Comparison of ENCODE assay signal across 8 cellular contexts in genomic region chr11:96168623-96169022, GRCh38.
DNase-seq lines count a peak whose midpoint lies in the region; ATAC-seq and TF ChIP-seq lines count a peak whose summit lies in the region.

No MANE protein-coding gene starts in this region.

- TF ChIP-seq POLR2A in testis (IDR thresholded peaks at IDR 0.05), result no peak

- ATAC-seq in GM19455 (IDR thresholded peaks at IDR 0.05; ENCODE audit: unreplicated experiment), result no peak

- H3K4me1 ChIP-seq in testis, result no peaks in the 10 kb centered on the region

- H3K36me3 ChIP-seq in kidney epithelial cell (ENCODE audit: control insufficient read depth, insufficient read depth, low read length), result no peaks in the 10 kb centered on the region
- H3K36me3 ChIP-seq in testis (ENCODE audit: low read depth, missing control alignments), result no peaks in the 10 kb centered on the region

- H3K4me3 ChIP-seq in kidney epithelial cell (ENCODE audit: low read depth, low read length) (no peak overlapping the region), testis (no peak overlapping the region)

- TF ChIP-seq CTCF in kidney epithelial cell (IDR thresholded peaks at IDR 0.05; ENCODE audit: insufficient read depth, low read length, poor library complexity, severe bottlenecking) (no peak), testis (IDR thresholded peaks at IDR 0.05) (no peak)

- WGBS in testis, 2 donors, result 45 to 63% methylated on average over 2 of the region's 2 CpGs

- DNase-seq in activated CD4-positive, alpha-beta T cell treated with anti-CD3 and anti-CD28 coated beads for 48 hours, result peak; percentile 35
- DNase-seq in activated CD4-positive, alpha-beta T cell treated with anti-CD3 and anti-CD28 coated beads, Interleukin-2, amount 50 U/mL, for 48 hours, result no peak
- peak; percentile 97 for DNase-seq in amniotic epithelial cell (ENCODE audit: low read depth)
- DNase-seq in kidney epithelial cell (ENCODE audit: low read depth), result peak; percentile 81
- DNase-seq in testis, result peak; percentile 25
- no peak for DNase-seq in ecto neural progenitor cell (ENCODE audit: low spot score)
- no peak for DNase-seq in LoVo (ENCODE audit: low spot score)

- H3K27ac ChIP-seq in testis, result peak overlapping the region in 1 of 2 donors; percentile 14

- H3K27me3 ChIP-seq in kidney epithelial cell (ENCODE audit: control insufficient read depth, insufficient read depth, low read length) (no peaks in the 10 kb centered on the region), testis (no peaks in the 10 kb centered on the region)

- no peaks in the 10 kb centered on the region for H3K9me3 ChIP-seq in testis

- intact Hi-C loops in testis (cut with DNase I; ENCODE audit: low total_unique reads), result no loop called here

Comparison
In these comparisons a context has a peak if more than half of its experiments do, and no peak if none do; other contexts are left out.
1. DNase-seq: peak in activated CD4-positive, alpha-beta T cell treated with anti-CD3 and anti-CD28 coated beads for 48 hours (single experiment), amniotic epithelial cell (single experiment), kidney epithelial cell (single experiment) and testis (single experiment); none in activated CD4-positive, alpha-beta T cell treated with anti-CD3 and anti-CD28 coated beads, Interleukin-2, amount 50 U/mL, for 48 hours (0 of 2), ecto neural progenitor cell (single experiment) and LoVo (single experiment).